In the genomic region with DNA sequence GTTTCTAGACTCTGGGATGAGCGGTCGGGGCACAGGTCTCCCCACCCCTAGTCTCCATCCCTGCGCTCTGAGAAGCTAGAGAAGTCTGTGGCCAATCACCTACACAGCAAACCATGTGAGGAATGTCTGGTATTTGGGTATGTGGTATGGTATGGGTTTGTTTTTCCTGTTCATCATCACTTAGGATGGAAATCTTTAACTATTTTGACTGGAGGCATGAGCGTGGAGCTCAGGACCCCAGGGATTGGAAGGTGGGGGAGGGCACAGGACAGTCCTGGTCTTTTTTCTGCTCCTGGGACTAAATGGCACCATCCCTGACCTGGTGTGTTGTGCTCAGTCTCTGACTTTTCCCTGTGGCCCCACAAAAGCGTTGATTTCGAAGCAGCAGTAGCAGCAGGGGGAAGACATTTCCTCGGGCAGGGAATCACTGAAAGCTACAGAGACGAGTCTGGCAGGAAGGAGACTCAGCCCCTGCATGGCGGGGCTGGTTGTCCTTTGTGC, we compare ENCODE assay signal across 10 cellular contexts.
DNase-seq lines count a peak whose midpoint lies in the region; ATAC-seq, FAIRE-seq and TF ChIP-seq lines count a peak whose summit lies in the region.
"Had no signal": no experiment of that assay in that cellular context is flagged by ENCODE, and none has a peak within 500 bp of the region (broad histone marks: within the 10 kb centered on the region; RNA-seq: fewer than 3 reads in every experiment).

No MANE protein-coding gene starts in this region.

- 82 to 88% methylated on average over 9 of the region's 9 CpGs for WGBS in pancreas, 2 donors

- FAIRE-seq in pancreas (lab: Jason Lieb, UNC) = no peak

- no peaks in the 10 kb centered on the region; the same call in 1 of the 2 replicates for H3K9me3 ChIP-seq in ES-I3 (ENCODE audit: control insufficient read depth, insufficient read depth, low read length)
- H3K9me3 ChIP-seq in RWPE2 (ENCODE audit: severe bottlenecking) = no peaks in the 10 kb centered on the region
- no peaks in the 10 kb centered on the region for H3K9me3 ChIP-seq in pancreas

- no peaks in the 10 kb centered on the region for H3K9me3 Mint-ChIP-seq in activated CD8-positive, alpha-beta T cell treated with anti-CD3 and anti-CD28 coated beads for 36 hours

- DNase-seq in RWPE2 (ENCODE audit: low spot score) (no peak), fibroblast of the aortic adventitia (ENCODE audit: low read depth) (peak; percentile 68), pancreas (no peak)
- no peak for DNase-seq in stimulated activated naive CD4-positive, alpha-beta T cell (lab: John Stamatoyannopoulos, UW)
- DNase-seq in activated CD8-positive, alpha-beta T cell treated with anti-CD3 and anti-CD28 coated beads for 36 hours = no peak
- DNase-seq: activated CD8-positive, alpha-beta T cell treated with anti-CD3 and anti-CD28 coated beads, Interleukin-2, amount 10 ng/mL, durations not matched to agents 7 days and 5 days; DND-41 had no signal

- H3K36me3 Mint-ChIP-seq in activated CD8-positive, alpha-beta T cell treated with anti-CD3 and anti-CD28 coated beads for 36 hours (ENCODE audit: low read depth) = no peaks in the 10 kb centered on the region

- H3K36me3 ChIP-seq in ES-I3 (ENCODE audit: insufficient read depth, low read length) = no peaks in the 10 kb centered on the region
- H3K36me3 ChIP-seq in RWPE2 (ENCODE audit: low read depth) = no peaks in the 10 kb centered on the region
- H3K36me3 ChIP-seq in pancreas = no peaks in the 10 kb centered on the region

- H3K27ac ChIP-seq in RWPE2 (ENCODE audit: poor library complexity, severe bottlenecking) (peak overlapping the region; percentile 59), pancreas (peak overlapping the region in 2 of 4 donors; percentile 19 to 21)

- POLR2A ChIA-PET in activated CD8-positive, alpha-beta T cell treated with anti-CD3 and anti-CD28 coated beads for 36 hours (lab: Charles Lee) = no interaction called here

- TF ChIP-seq CTCF in RWPE2 (IDR thresholded peaks at IDR 0.05; ENCODE audit: poor library complexity, severe bottlenecking) = no peak
- TF ChIP-seq CTCF in fibroblast of the aortic adventitia (IDR thresholded peaks at IDR 0.05; ENCODE audit: insufficient read depth, low read length) = no peak
- TF ChIP-seq CTCF in pancreas (IDR thresholded peaks at IDR 0.05) = no peak
- no peak for TF ChIP-seq CTCF in activated CD8-positive, alpha-beta T cell treated with anti-CD3 and anti-CD28 coated beads for 36 hours (IDR thresholded peaks at IDR 0.05)

- no peak overlapping the region for H3K27ac Mint-ChIP-seq in activated CD8-positive, alpha-beta T cell treated with anti-CD3 and anti-CD28 coated beads for 36 hours
- H3K27ac Mint-ChIP-seq: activated CD8-positive, alpha-beta T cell treated with anti-CD3 and anti-CD28 coated beads, Interleukin-2, amount 10 ng/mL, durations not matched to agents 7 days and 5 days had no signal

- peak overlapping the region; percentile 10; the same call in 1 of the 2 replicates for H3K9ac ChIP-seq in ES-I3 (ENCODE audit: low read depth, low read length)

- ATAC-seq in RWPE2 (ENCODE audit: low read depth) (peak; percentile 97), pancreas (peak in 3 of 4 donors; percentile 31 to 38 (median 35)), GM18511 (IDR thresholded peaks at IDR 0.05; ENCODE audit: unreplicated experiment) (no peak), GM18517 (IDR thresholded peaks at IDR 0.05; ENCODE audit: unreplicated experiment) (no peak)
- no peak for ATAC-seq in activated CD8-positive, alpha-beta T cell treated with anti-CD3 and anti-CD28 coated beads for 36 hours
- ATAC-seq: activated CD8-positive, alpha-beta T cell treated with anti-CD3 and anti-CD28 coated beads, Interleukin-2, amount 10 ng/mL, durations not matched to agents 7 days and 5 days had no signal

- no peak overlapping the region for H3K4me3 Mint-ChIP-seq in activated CD8-positive, alpha-beta T cell treated with anti-CD3 and anti-CD28 coated beads for 36 hours
- H3K4me3 Mint-ChIP-seq: activated CD8-positive, alpha-beta T cell treated with anti-CD3 and anti-CD28 coated beads, Interleukin-2, amount 10 ng/mL, durations not matched to agents 7 days and 5 days had no signal

- peaks cover 11% of the 10 kb centered on the region for H3K27me3 Mint-ChIP-seq in activated CD8-positive, alpha-beta T cell treated with anti-CD3 and anti-CD28 coated beads for 36 hours

- no peaks in the 10 kb centered on the region for H3K4me1 Mint-ChIP-seq in activated CD8-positive, alpha-beta T cell treated with anti-CD3 and anti-CD28 coated beads for 36 hours (ENCODE audit: low read depth)

- intact Hi-C loops in pancreas (cut with DNase I) = no loop called here
- intact Hi-C loops in activated CD8-positive, alpha-beta T cell treated with anti-CD3 and anti-CD28 coated beads for 36 hours (cut with micrococcal nuclease) = no loop called here

- H3K27me3 ChIP-seq in RWPE2 (ENCODE audit: insufficient read depth, poor library complexity, severe bottlenecking) = no peaks in the 10 kb centered on the region
- no peaks in the 10 kb centered on the region for H3K27me3 ChIP-seq in pancreas

- no peak overlapping the region for H3K4me3 ChIP-seq in RWPE2 (ENCODE audit: severe bottlenecking)
- no peak overlapping the region for H3K4me3 ChIP-seq in fibroblast of the aortic adventitia (ENCODE audit: low read depth, low read length)
- H3K4me3 ChIP-seq in pancreas = no peak overlapping the region

- CTCF ChIA-PET in activated CD8-positive, alpha-beta T cell treated with anti-CD3 and anti-CD28 coated beads for 36 hours (lab: Charles Lee) = no interaction called here

- H3K4me1 ChIP-seq in ES-I3 (ENCODE audit: insufficient read depth, low read length) (peaks cover 37% of the 10 kb centered on the region), RWPE2 (ENCODE audit: insufficient read depth, poor library complexity, severe bottlenecking) (peaks cover 11% of the 10 kb centered on the region), pancreas (peaks cover 0 to 12% (median 0%) of the 10 kb centered on the region in 3 donors)

Comparison
In these comparisons a context has a peak if more than half of its experiments do, and no peak if none do; other contexts are left out.
1. ATAC-seq: peak in RWPE2 (single experiment) and pancreas (3 of 4); none in GM18511 (single experiment), activated CD8-positive, alpha-beta T cell treated with anti-CD3 and anti-CD28 coated beads for 36 hours (single experiment) and GM18517 (single experiment).